8 cellular contexts compared by ENCODE assay signal in the genomic region with DNA sequence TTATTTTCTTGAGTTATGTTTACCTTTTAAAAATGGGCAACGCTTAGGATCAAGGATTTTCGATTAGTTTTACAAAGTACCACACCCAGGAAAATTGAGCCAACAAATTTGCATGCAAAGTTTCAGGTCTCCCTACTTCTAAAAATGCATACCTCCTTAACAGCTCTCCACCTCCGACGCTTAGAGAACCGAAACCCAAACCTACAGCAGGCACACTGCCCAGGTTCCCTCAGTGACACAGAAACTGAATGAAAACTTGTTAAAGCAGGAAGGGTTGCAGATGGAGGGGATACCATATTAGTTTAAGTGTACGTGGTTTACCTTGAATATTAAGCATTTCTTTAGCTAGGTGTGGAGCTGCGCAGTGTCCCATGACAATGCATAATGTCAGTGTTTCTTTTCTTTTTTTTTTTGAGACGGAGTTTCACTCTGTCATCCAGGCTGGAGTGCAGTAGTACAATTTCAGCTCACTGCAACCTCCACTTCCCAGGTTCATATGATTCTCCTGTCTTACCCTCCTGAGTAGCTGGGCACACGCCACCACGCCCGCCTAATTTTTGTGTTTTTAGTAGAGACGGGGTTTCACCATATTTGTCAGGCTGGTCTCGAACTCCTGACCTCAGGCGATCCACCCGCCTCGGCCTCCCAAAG. TPM values are rescaled to one million over a fixed set of nuclear protein-coding genes. Genes with fewer than 3 reads are reported as not detected.
DNase-seq lines count a peak whose midpoint lies in the region; ATAC-seq and TF ChIP-seq lines count a peak whose summit lies in the region.

No MANE protein-coding gene starts in this region.

- H3K4me1 Mint-ChIP-seq in CD4-positive, CD25-positive, alpha-beta regulatory T cell: peaks cover 33 to 65% (median 43%) of the 10 kb centered on the region in 4 donors
- H3K4me1 Mint-ChIP-seq in activated CD8-positive, alpha-beta T cell treated with anti-CD3 and anti-CD28 coated beads, Interleukin-2, amount 10 ng/mL, durations not matched to agents 7 days and 5 days (ENCODE audit: low read depth): peaks cover 54% of the 10 kb centered on the region

- H3K27ac Mint-ChIP-seq in CD4-positive, CD25-positive, alpha-beta regulatory T cell: peak overlapping the region; percentile 79 to 87 (median 80)
- H3K27ac Mint-ChIP-seq in activated CD8-positive, alpha-beta T cell treated with anti-CD3 and anti-CD28 coated beads, Interleukin-2, amount 10 ng/mL, durations not matched to agents 7 days and 5 days: peak overlapping the region; percentile 78

- peak overlapping the region; percentile 51 for H3K27ac ChIP-seq in CD4-positive, CD25-positive, alpha-beta regulatory T cell (ENCODE audit: insufficient read depth, low read length, poor library complexity, severe bottlenecking)
- peak overlapping the region; percentile 61 for H3K27ac ChIP-seq in upper lobe of right lung
- no peak overlapping the region for H3K27ac ChIP-seq in aorta (ENCODE audit: low read depth in 1 of 2, low read length in 2 of 2)

- peaks cover 7% of the 10 kb centered on the region for H3K36me3 Mint-ChIP-seq in CD4-positive, CD25-positive, alpha-beta regulatory T cell
- peaks cover 14% of the 10 kb centered on the region for H3K36me3 Mint-ChIP-seq in activated CD8-positive, alpha-beta T cell treated with anti-CD3 and anti-CD28 coated beads, Interleukin-2, amount 10 ng/mL, durations not matched to agents 7 days and 5 days (ENCODE audit: low read depth)

- ATAC-seq in CD4-positive, CD25-positive, alpha-beta regulatory T cell (ENCODE audit: low read depth in 2 of 2): no peak
- peak; percentile 78 for ATAC-seq in GM19452 (IDR thresholded peaks at IDR 0.05; ENCODE audit: unreplicated experiment)
- peak; percentile 60 for ATAC-seq in HG03280 (IDR thresholded peaks at IDR 0.05; ENCODE audit: unreplicated experiment)
- ATAC-seq in activated CD8-positive, alpha-beta T cell treated with anti-CD3 and anti-CD28 coated beads, Interleukin-2, amount 10 ng/mL, durations not matched to agents 7 days and 5 days: no peak
- ATAC-seq in upper lobe of right lung: no peak
- ATAC-seq in aorta (ENCODE audit: low FRiP score): no peak

- H3K4me3 Mint-ChIP-seq in CD4-positive, CD25-positive, alpha-beta regulatory T cell: peak overlapping the region; percentile 80 to 99 (median 94)
- H3K4me3 Mint-ChIP-seq in activated CD8-positive, alpha-beta T cell treated with anti-CD3 and anti-CD28 coated beads, Interleukin-2, amount 10 ng/mL, durations not matched to agents 7 days and 5 days: peak overlapping the region; percentile 20

- H3K9me3 ChIP-seq in CD4-positive, CD25-positive, alpha-beta regulatory T cell (ENCODE audit: control insufficient read depth in 2 of 2, low read length in 2 of 2): no peaks in the 10 kb centered on the region
- no peaks in the 10 kb centered on the region for H3K9me3 ChIP-seq in upper lobe of right lung
- H3K9me3 ChIP-seq in aorta (ENCODE audit: control insufficient read depth, low read length): no peaks in the 10 kb centered on the region

- POLR2A ChIA-PET in activated CD8-positive, alpha-beta T cell treated with anti-CD3 and anti-CD28 coated beads, Interleukin-2, amount 10 ng/mL, durations not matched to agents 7 days and 5 days (lab: Charles Lee): interaction anchor here (0.7 to 1.2 kb wide), 3 partner anchors 129 to 420 kb away, joined by 3 read pairs; partner anchors contain the start of gene GOLPH3

- H3K36me3 ChIP-seq in CD4-positive, CD25-positive, alpha-beta regulatory T cell (ENCODE audit: control insufficient read depth, insufficient read depth, low read length): peaks cover 4% of the 10 kb centered on the region
- H3K36me3 ChIP-seq in upper lobe of right lung (peaks cover 5% of the 10 kb centered on the region), aorta (ENCODE audit: control insufficient read depth in 1 of 2, insufficient read depth in 2 of 2, low read length in 1 of 2) (no peaks in the 10 kb centered on the region)

- TF ChIP-seq CTCF in upper lobe of right lung (IDR thresholded peaks at IDR 0.05): no peak

- H3K9me3 Mint-ChIP-seq in CD4-positive, CD25-positive, alpha-beta regulatory T cell: no peaks in the 10 kb centered on the region
- H3K9me3 Mint-ChIP-seq in activated CD8-positive, alpha-beta T cell treated with anti-CD3 and anti-CD28 coated beads, Interleukin-2, amount 10 ng/mL, durations not matched to agents 7 days and 5 days (ENCODE audit: insufficient read depth): no peaks in the 10 kb centered on the region

- no peaks in the 10 kb centered on the region for H3K27me3 ChIP-seq in CD4-positive, CD25-positive, alpha-beta regulatory T cell (ENCODE audit: control insufficient read depth, insufficient read depth, low read length)
- H3K27me3 ChIP-seq in upper lobe of right lung (no peaks in the 10 kb centered on the region), aorta (ENCODE audit: control insufficient read depth in 1 of 2, insufficient read depth in 2 of 2, low read length in 1 of 2) (no peaks in the 10 kb centered on the region)

- WGBS in aorta, 2 donors: 81 to 88% methylated on average over 16 of the region's 16 CpGs

- H3K4me3 ChIP-seq in CD4-positive, CD25-positive, alpha-beta regulatory T cell (ENCODE audit: low read depth, low read length): peak overlapping the region; percentile 70
- H3K4me3 ChIP-seq in upper lobe of right lung (peak overlapping the region; percentile 4), aorta (ENCODE audit: low read length in 2 of 2) (no peak overlapping the region)

- H3K27me3 Mint-ChIP-seq in CD4-positive, CD25-positive, alpha-beta regulatory T cell: no peaks in the 10 kb centered on the region
- peaks cover 1% of the 10 kb centered on the region for H3K27me3 Mint-ChIP-seq in activated CD8-positive, alpha-beta T cell treated with anti-CD3 and anti-CD28 coated beads, Interleukin-2, amount 10 ng/mL, durations not matched to agents 7 days and 5 days (ENCODE audit: low read depth)

- DNase-seq in CD4-positive, CD25-positive, alpha-beta regulatory T cell: peak in 1 of 3 donors; percentile 70
- DNase-seq in activated CD8-positive, alpha-beta T cell treated with anti-CD3 and anti-CD28 coated beads, Interleukin-2, amount 10 ng/mL, durations not matched to agents 7 days and 5 days: no peak
- DNase-seq in upper lobe of right lung (no peak), GM19240 (ENCODE audit: insufficient read length, low spot score) (no peak), aorta (no peak), HuH-7.5 (ENCODE audit: low spot score) (no peak)

- CTCF ChIA-PET in activated CD8-positive, alpha-beta T cell treated with anti-CD3 and anti-CD28 coated beads, Interleukin-2, amount 10 ng/mL, durations not matched to agents 7 days and 5 days (lab: Charles Lee): interaction anchor here (0.9 to 3.6 kb wide), 2 partner anchors 79 to 94 kb away, joined by 3 to 28 read pairs; no protein-coding TSS in a partner anchor

- peaks cover 47% of the 10 kb centered on the region for H3K4me1 ChIP-seq in CD4-positive, CD25-positive, alpha-beta regulatory T cell (ENCODE audit: control insufficient read depth, insufficient read depth, low read length, poor library complexity, severe bottlenecking)
- peaks cover 30% of the 10 kb centered on the region for H3K4me1 ChIP-seq in upper lobe of right lung
- H3K4me1 ChIP-seq in aorta (ENCODE audit: control insufficient read depth in 1 of 2, insufficient read depth in 2 of 2, low read length in 2 of 2): no peaks in the 10 kb centered on the region

- intact Hi-C loops in upper lobe of right lung (cut with DNase I): no loop called here
- intact Hi-C loops in aorta (cut with DNase I): no loop called here

RNA-seq across cellular contexts. Expression of gene SUB1, which starts 1.6 kb away (rescaled TPM):
- 379 TPM for total RNA-seq in CD4-positive, CD25-positive, alpha-beta regulatory T cell
- polyA plus RNA-seq in CD4-positive, CD25-positive, alpha-beta regulatory T cell: 100 to 1,000 TPM; 566 to 848 (median 647) TPM
- total RNA-seq in activated CD8-positive, alpha-beta T cell treated with anti-CD3 and anti-CD28 coated beads, Interleukin-2, amount 10 ng/mL, durations not matched to agents 7 days and 5 days: 100 to 1,000 TPM; 352 to 377 TPM
- 142 TPM for total RNA-seq in upper lobe of right lung
- total RNA-seq in aorta: 100 to 1,000 TPM; 172 to 192 TPM
- polyA plus RNA-seq in aorta: 100 to 1,000 TPM; 121 to 283 TPM

Comparison
In these comparisons a context has a peak if more than half of its experiments do, and no peak if none do; other contexts are left out.
1. ATAC-seq: peak in GM19452 (single experiment) and HG03280 (single experiment); none in CD4-positive, CD25-positive, alpha-beta regulatory T cell (0 of 2), activated CD8-positive, alpha-beta T cell treated with anti-CD3 and anti-CD28 coated beads, Interleukin-2, amount 10 ng/mL, durations not matched to agents 7 days and 5 days (single experiment), upper lobe of right lung (single experiment) and aorta (single experiment).
2. H3K27ac ChIP-seq: peak in CD4-positive, CD25-positive, alpha-beta regulatory T cell (single experiment) and upper lobe of right lung (single experiment); none in aorta (0 of 2).
3. H3K4me3 ChIP-seq: peak in CD4-positive, CD25-positive, alpha-beta regulatory T cell (single experiment) and upper lobe of right lung (single experiment); none in aorta (0 of 2).